In genomic region chr3:111548060-111548459, GRCh38 we compare ENCODE assay signal across 10 cellular contexts. TPM values are rescaled to one million over a fixed set of nuclear protein-coding genes. Genes with fewer than 3 reads are reported as not detected.
DNase-seq lines count a peak whose midpoint lies in the region; ATAC-seq, FAIRE-seq and TF ChIP-seq lines count a peak whose summit lies in the region.
"Had no signal": no experiment of that assay in that cellular context is flagged by ENCODE, and none has a peak within 500 bp of the region (broad histone marks: within the 10 kb centered on the region; RNA-seq: fewer than 3 reads in every experiment).

No MANE protein-coding gene starts in this region.

- no peaks in the 10 kb centered on the region for H3K9me3 ChIP-seq in CD4-positive, alpha-beta T cell (ENCODE audit: control insufficient read depth, low read length)
- H3K9me3 ChIP-seq in astrocyte (ENCODE audit: insufficient read depth, low read depth, low read length): no peaks in the 10 kb centered on the region

- H3K9me3 Mint-ChIP-seq in CD4-positive, alpha-beta T cell: no peaks in the 10 kb centered on the region
- H3K9me3 Mint-ChIP-seq in astrocyte (ENCODE audit: unreplicated experiment): no peaks in the 10 kb centered on the region

- H3K9ac ChIP-seq in astrocyte (ENCODE audit: low read length): no peak overlapping the region

- no peaks in the 10 kb centered on the region for H3K27me3 ChIP-seq in CD4-positive, alpha-beta T cell (ENCODE audit: control insufficient read depth, insufficient read depth, low read length)
- H3K27me3 ChIP-seq in astrocyte (ENCODE audit: insufficient read depth, low read length): no peaks in the 10 kb centered on the region

- DNase-seq in CD4-positive, alpha-beta T cell: no peak
- no peak for DNase-seq in astrocyte (ENCODE audit: low read depth)
- no peak for DNase-seq in NCI-H1048 (lab: John Stamatoyannopoulos, UW)
- DNase-seq in NCI-H1694 treated with DMSO at 0.1 percent for 48 hours (lab: John Stamatoyannopoulos, UW): no peak
- no peak for DNase-seq in NCI-H187 (lab: John Stamatoyannopoulos, UW)
- DNase-seq in SK-N-DZ (ENCODE audit: low spot score): no peak

- peak; percentile 45 for FAIRE-seq in astrocyte (lab: Jason Lieb, UNC)

- H3K36me3 ChIP-seq in astrocyte (ENCODE audit: insufficient read depth, low read length): no peaks in the 10 kb centered on the region

- H3K4me3 Mint-ChIP-seq in CD4-positive, alpha-beta T cell: no peak overlapping the region
- H3K4me3 Mint-ChIP-seq in astrocyte (ENCODE audit: unreplicated experiment): no peak overlapping the region

- no peaks in the 10 kb centered on the region for H4K20me1 ChIP-seq in astrocyte (ENCODE audit: insufficient read depth, low read length)

- no peak overlapping the region for H3K27ac Mint-ChIP-seq in CD4-positive, alpha-beta T cell
- peak overlapping the region; percentile 31 for H3K27ac Mint-ChIP-seq in astrocyte (ENCODE audit: unreplicated experiment)

- TF ChIP-seq CTCF in CD4-positive, alpha-beta T cell (IDR thresholded peaks at IDR 0.05): no peak
- no peak for TF ChIP-seq CTCF in astrocyte (IDR thresholded peaks at IDR 0.05; ENCODE audit: insufficient read depth, low read depth, low read length)

- no peak overlapping the region for H3K4me2 ChIP-seq in astrocyte (ENCODE audit: low read length)

- POLR2A ChIA-PET in CD4-positive, alpha-beta T cell (lab: Charles Lee): interaction anchor here (0.8 to 2.4 kb wide), 12 partner anchors 9 to 1741 kb away, joined by 3 to 11 read pairs (median 4); partner anchors contain the start of gene ABHD10

- H2AFZ ChIP-seq in astrocyte (ENCODE audit: low read depth, low read length): no peak overlapping the region

- no peaks in the 10 kb centered on the region for H3K27me3 Mint-ChIP-seq in CD4-positive, alpha-beta T cell
- no peaks in the 10 kb centered on the region for H3K27me3 Mint-ChIP-seq in astrocyte (ENCODE audit: low read depth, unreplicated experiment)

- peaks cover 30% of the 10 kb centered on the region for H3K36me3 Mint-ChIP-seq in CD4-positive, alpha-beta T cell (ENCODE audit: low read depth)
- no peaks in the 10 kb centered on the region for H3K36me3 Mint-ChIP-seq in astrocyte (ENCODE audit: low read depth, unreplicated experiment)

- ATAC-seq in CD4-positive, alpha-beta T cell (ENCODE audit: poor library complexity): peak; percentile 56
- ATAC-seq in GM19328 (IDR thresholded peaks at IDR 0.05; ENCODE audit: unreplicated experiment): peak; percentile 63
- ATAC-seq in HG03097 (IDR thresholded peaks at IDR 0.05; ENCODE audit: low FRiP score, unreplicated experiment): peak; percentile 58

- CTCF ChIA-PET in CD4-positive, alpha-beta T cell (lab: Charles Lee): interaction anchor here (0.7 to 3.7 kb wide), 2 partner anchors 30 to 69 kb away, joined by 4 to 21 read pairs; no protein-coding TSS in a partner anchor

- H3K27ac ChIP-seq in CD4-positive, alpha-beta T cell (ENCODE audit: low read depth, low read length): peak overlapping the region; percentile 69
- no peak overlapping the region for H3K27ac ChIP-seq in astrocyte (ENCODE audit: low read depth, low read length)
- H3K27ac ChIP-seq: VCaP had no signal

- H3K4me1 ChIP-seq in astrocyte (ENCODE audit: insufficient read depth, low read length): no peaks in the 10 kb centered on the region

- no peaks in the 10 kb centered on the region for H3K4me1 Mint-ChIP-seq in CD4-positive, alpha-beta T cell (ENCODE audit: low read depth)
- H3K4me1 Mint-ChIP-seq in astrocyte (ENCODE audit: low read depth, unreplicated experiment): peaks cover 8% of the 10 kb centered on the region

- H3K79me2 ChIP-seq in astrocyte (ENCODE audit: insufficient read depth, low read length): no peaks in the 10 kb centered on the region

- no peak overlapping the region for H3K4me3 ChIP-seq in astrocyte (ENCODE audit: insufficient read depth, low read depth, low read length)

- intact Hi-C loops in CD4-positive, alpha-beta T cell (cut with DNase I, micrococcal nuclease): loop anchor here in 1 of 2 experiments (5.0 kb wide), 1 partner anchor 59 kb away; no protein-coding TSS in a partner anchor

RNA-seq across cellular contexts. Expression of gene CD96, which starts 6.1 kb away (rescaled TPM):
- 100 to 1,000 TPM; 194 to 205 TPM for total RNA-seq in CD4-positive, alpha-beta T cell
- total RNA-seq in astrocyte: 0.61 and 1.0 TPM in 2 replicates
- not detected in 2 replicates for polyA plus RNA-seq in SK-N-DZ (2014; cell fraction: cytosol; rRNA removed)
- polyA plus RNA-seq in SK-N-DZ (2014; cell fraction: nucleus; rRNA removed): not detected in 2 replicates
- total RNA-seq: fibroblast of lung had no signal

RNA-seq across cellular contexts. Expression of gene ZBED2, which starts 47.1 kb away (rescaled TPM):
- total RNA-seq in CD4-positive, alpha-beta T cell: under 1 TPM in 1 of 2 experiments, not detected in 1; 0.11 TPM
- 0.36 and 1.0 TPM in 2 replicates for total RNA-seq in astrocyte
- polyA plus RNA-seq in SK-N-DZ (2014; cell fraction: cytosol; rRNA removed): not detected in 2 replicates
- polyA plus RNA-seq in SK-N-DZ (2014; cell fraction: nucleus; rRNA removed): not detected in 2 replicates
- total RNA-seq: fibroblast of lung had no signal

Comparison
In these comparisons a context has a peak if more than half of its experiments do, and no peak if none do; other contexts are left out.
1. RNA of gene CD96, which starts 6.1 kb away (total RNA-seq): 194 to 205 TPM in CD4-positive, alpha-beta T cell; 0.61 to 1.0 TPM in astrocyte; every median in the first group is over 10 times any median in the second.
2. Peak in every context shown above with its lines, with median percentiles within 50 percentile points of each other: ATAC-seq.